Comparison of ENCODE assay signal across 28 cellular contexts in the genomic region with DNA sequence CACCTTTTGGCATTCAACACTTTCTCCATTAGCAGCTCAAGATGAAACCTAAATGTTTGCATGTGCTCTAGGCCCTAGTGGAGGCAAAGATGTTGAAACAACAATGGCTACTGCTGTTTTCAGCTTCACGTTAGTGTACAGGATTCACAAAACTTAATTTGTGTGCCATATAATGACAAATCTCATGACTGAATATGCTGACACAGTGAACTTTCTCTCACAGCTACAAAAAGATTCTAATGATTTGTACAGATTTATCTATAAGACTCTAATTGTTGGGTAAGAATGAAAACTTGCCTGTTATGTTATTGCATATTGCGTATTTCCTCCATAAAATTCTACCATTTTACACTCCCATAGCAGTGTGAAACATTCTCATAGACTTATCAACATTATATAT.
"Had no signal": no experiment of that assay in that cellular context is flagged by ENCODE, and none has a peak within 500 bp of the region (broad histone marks: within the 10 kb centered on the region; RNA-seq: fewer than 3 reads in every experiment).

No MANE protein-coding gene starts in this region.

- DNase-seq: activated CD4-positive, alpha-beta memory T cell treated with anti-CD3 and anti-CD28 coated beads for 36 hours; activated CD4-positive, alpha-beta T cell treated with anti-CD3 and anti-CD28 coated beads for 36 hours; activated CD4-positive, alpha-beta T cell treated with anti-CD3 and anti-CD28 coated beads, Interleukin-2, amount 10 ng/mL, durations not matched to agents 24 days and 14 days; activated CD4-positive, CD25-positive, alpha-beta regulatory T cell; activated CD4-positive, CD25-positive, alpha-beta regulatory T cell treated with anti-CD3 and anti-CD28 coated beads, Interleukin-2, amount 50 U/mL, for 72 hours; activated CD8-positive, alpha-beta memory T cell treated with anti-CD3 and anti-CD28 coated beads, Interleukin-2, amount 10 ng/mL, durations not matched to agents 7 days and 5 days; activated CD8-positive, alpha-beta memory T cell treated with anti-CD3 and anti-CD28 coated beads, Interleukin-2, amount 50 U/mL, for 4 hours; activated CD8-positive, alpha-beta T cell treated with anti-CD3 and anti-CD28 coated beads, Interleukin-2, amount 10 ng/mL, durations not matched to agents 7 days and 5 days; activated effector memory CD4-positive, alpha-beta T cell treated with anti-CD3 and anti-CD28 coated beads, Interleukin-2, amount 50 U/mL, for 16 hours; activated naive CD4-positive, alpha-beta T cell treated with anti-CD3 and anti-CD28 coated beads for 36 hours; activated naive CD8-positive, alpha-beta T cell treated with anti-CD3 and anti-CD28 coated beads for 36 hours; activated naive CD8-positive, alpha-beta T cell treated with anti-CD3 and anti-CD28 coated beads, Interleukin-2, amount 50 U/mL, for 24 hours; activated T-cell treated with anti-CD3 and anti-CD28 coated beads, Interleukin-2, amount 50 U/mL, for 1 hour; activated T-cell treated with anti-CD3 and anti-CD28 coated beads, Interleukin-2, amount 50 U/mL, for 48 hours; adrenal gland; amygdala; aorta; body of pancreas; caudate nucleus; effector CD8-positive, alpha-beta T cell; esophagus squamous epithelium; foreskin melanocyte; heart right ventricle; T-helper 2 cell had no signal

- H3K27ac ChIP-seq: adrenal gland, body of pancreas, epithelial cell of prostate, esophagus squamous epithelium, gastroesophageal sphincter, heart right ventricle had no signal

- H3K27me3 ChIP-seq: adrenal gland, body of pancreas, esophagus squamous epithelium, gastroesophageal sphincter, heart right ventricle had no signal

- ATAC-seq: activated CD4-positive, alpha-beta T cell treated with anti-CD3 and anti-CD28 coated beads for 36 hours; activated CD8-positive, alpha-beta memory T cell treated with anti-CD3 and anti-CD28 coated beads, Interleukin-2, amount 10 ng/mL, durations not matched to agents 7 days and 5 days; activated CD8-positive, alpha-beta T cell treated with anti-CD3 and anti-CD28 coated beads, Interleukin-2, amount 10 ng/mL, durations not matched to agents 7 days and 5 days; activated naive CD8-positive, alpha-beta T cell treated with anti-CD3 and anti-CD28 coated beads, Interleukin-2, amount 50 U/mL, for 24 hours; body of pancreas; gastroesophageal sphincter; heart right ventricle had no signal

- H3K4me3 ChIP-seq: adrenal gland, body of pancreas, esophagus squamous epithelium, gastroesophageal sphincter, heart right ventricle had no signal

- H3K9me3 ChIP-seq: adrenal gland, body of pancreas, esophagus squamous epithelium, gastroesophageal sphincter had no signal

- H3K4me1 ChIP-seq: adrenal gland, esophagus squamous epithelium, gastroesophageal sphincter had no signal

- H3K36me3 ChIP-seq: adrenal gland, esophagus squamous epithelium, gastroesophageal sphincter, heart right ventricle had no signal

- FAIRE-seq: colon, endothelial cell of umbilical vein had no signal
